In genomic region chr19:5096536-5096935, GRCh38 we compare ENCODE assay signal across 20 cellular contexts.
"Had no signal": no experiment of that assay in that cellular context is flagged by ENCODE, and none has a peak within 500 bp of the region (broad histone marks: within the 10 kb centered on the region; RNA-seq: fewer than 3 reads in every experiment).

No MANE protein-coding gene starts in this region.

- H3K27ac Mint-ChIP-seq: activated CD4-positive, alpha-beta memory T cell treated with anti-CD3 and anti-CD28 coated beads, Interleukin-2, amount 10 ng/mL, durations not matched to agents 7 days and 5 days; activated CD4-positive, alpha-beta T cell treated with anti-CD3 and anti-CD28 coated beads for 36 hours; activated naive CD8-positive, alpha-beta T cell treated with anti-CD3 and anti-CD28 coated beads, Interleukin-2, amount 10 ng/mL, durations not matched to agents 7 days and 5 days; T-cell had no signal

- H3K27ac ChIP-seq: breast epithelium, VCaP had no signal

- H3K36me3 ChIP-seq: adrenal gland, breast epithelium had no signal

- H3K27me3 Mint-ChIP-seq: activated CD4-positive, alpha-beta memory T cell treated with anti-CD3 and anti-CD28 coated beads, Interleukin-2, amount 10 ng/mL, durations not matched to agents 7 days and 5 days; activated CD4-positive, alpha-beta T cell treated with anti-CD3 and anti-CD28 coated beads for 36 hours; activated naive CD8-positive, alpha-beta T cell treated with anti-CD3 and anti-CD28 coated beads, Interleukin-2, amount 10 ng/mL, durations not matched to agents 7 days and 5 days; T-cell had no signal

- H3K4me3 ChIP-seq: adrenal gland, breast epithelium had no signal

- ATAC-seq: activated CD4-positive, alpha-beta T cell treated with anti-CD3 and anti-CD28 coated beads for 36 hours; T-cell had no signal

- H3K4me3 Mint-ChIP-seq: activated CD4-positive, alpha-beta memory T cell treated with anti-CD3 and anti-CD28 coated beads, Interleukin-2, amount 10 ng/mL, durations not matched to agents 7 days and 5 days; activated CD4-positive, alpha-beta T cell treated with anti-CD3 and anti-CD28 coated beads for 36 hours; activated naive CD8-positive, alpha-beta T cell treated with anti-CD3 and anti-CD28 coated beads, Interleukin-2, amount 10 ng/mL, durations not matched to agents 7 days and 5 days; T-cell had no signal

- DNase-seq: activated CD4-positive, alpha-beta memory T cell treated with anti-CD3 and anti-CD28 coated beads, Interleukin-2, amount 10 ng/mL, durations not matched to agents 7 days and 5 days; activated CD4-positive, alpha-beta T cell treated with anti-CD3 and anti-CD28 coated beads for 36 hours; activated CD4-positive, alpha-beta T cell treated with anti-CD3 and anti-CD28 coated beads, Interleukin-2, amount 50 U/mL, for 1 hour; activated CD8-positive, alpha-beta memory T cell treated with anti-CD3 and anti-CD28 coated beads, Interleukin-2, amount 50 U/mL, for 48 hours; activated naive CD4-positive, alpha-beta T cell treated with anti-CD3 and anti-CD28 coated beads, Interleukin-2, amount 50 U/mL, for 16 hours; activated naive CD8-positive, alpha-beta T cell treated with anti-CD3 and anti-CD28 coated beads, Interleukin-2, amount 10 ng/mL, durations not matched to agents 7 days and 5 days; activated T-cell treated with anti-CD3 and anti-CD28 coated beads, Interleukin-2, amount 50 U/mL, for 1 hour; adrenal gland; KBM-7; NCI-H1105; NCI-H1436; NCI-H1694 treated with DMSO at 0.1 percent for 48 hours; NCI-H2029 treated with DMSO at 0.1 percent for 48 hours; NCI-H446; NCI-H524; NCI-H748 treated with DMSO at 0.1 percent for 48 hours; SIG-M5; T-cell had no signal

- H3K4me1 Mint-ChIP-seq: activated CD4-positive, alpha-beta memory T cell treated with anti-CD3 and anti-CD28 coated beads, Interleukin-2, amount 10 ng/mL, durations not matched to agents 7 days and 5 days; activated CD4-positive, alpha-beta T cell treated with anti-CD3 and anti-CD28 coated beads for 36 hours; T-cell had no signal

- H3K27me3 ChIP-seq: adrenal gland, breast epithelium had no signal
